In the genomic region with DNA sequence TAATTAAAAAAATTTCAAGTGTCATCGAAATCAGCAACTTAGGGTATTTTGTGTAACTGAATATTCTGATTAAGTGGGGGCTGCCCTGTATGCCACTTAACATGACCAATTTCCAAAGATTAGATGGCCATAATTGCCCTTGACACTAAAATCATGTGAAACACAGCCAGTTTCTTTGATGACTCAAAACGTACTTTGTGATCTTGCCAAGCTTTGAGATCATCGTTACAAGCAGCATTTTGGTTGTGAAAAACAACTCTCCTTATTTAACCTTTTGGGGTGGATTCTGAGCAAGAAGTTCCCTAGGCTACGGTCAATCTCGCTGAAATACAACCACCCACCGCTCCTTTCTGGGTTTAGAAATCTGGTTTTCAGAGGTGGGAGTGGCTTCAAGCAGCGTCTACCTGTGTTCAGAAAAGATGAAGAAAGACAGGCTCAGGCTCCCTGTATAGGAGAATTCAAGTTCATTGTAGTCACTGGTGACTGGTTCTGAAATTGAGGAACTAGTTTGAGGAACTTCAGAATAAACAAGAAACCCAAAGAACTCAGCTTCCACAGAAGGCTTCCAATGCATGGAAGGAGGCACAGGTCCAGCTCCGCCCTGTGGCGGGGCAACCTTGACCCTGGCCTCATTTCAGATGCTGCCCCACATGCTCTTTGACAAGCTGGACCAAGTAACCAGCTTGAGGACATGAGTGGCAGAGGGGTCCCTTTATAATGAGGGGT, we compare ENCODE assay signal across 8 cellular contexts. TPM values are rescaled to one million over a fixed set of nuclear protein-coding genes. Genes with fewer than 3 reads are reported as not detected.
DNase-seq lines count a peak whose midpoint lies in the region; ATAC-seq and TF ChIP-seq lines count a peak whose summit lies in the region.

No MANE protein-coding gene starts in this region.

- H3K27ac Mint-ChIP-seq in CD8-positive, alpha-beta T cell = peak overlapping the region; percentile 81

- POLR2A ChIA-PET in CD8-positive, alpha-beta T cell (lab: Charles Lee) = interaction anchor here (1.0 to 1.3 kb wide), 2 partner anchors 10 to 14 kb away, joined by 3 read pairs; a partner anchor contains a TSS
- POLR2A ChIA-PET in HCT116 (lab: Charles Lee) = interaction anchor here (0.6 kb wide), 1 partner anchor 70 kb away, joined by 3 read pairs; no protein-coding TSS in a partner anchor

- no peaks in the 10 kb centered on the region for H3K36me3 ChIP-seq in CD8-positive, alpha-beta T cell (ENCODE audit: insufficient read depth, low read length)
- H3K36me3 ChIP-seq in HCT116 (ENCODE audit: control insufficient read depth in 1 of 2, insufficient read depth in 2 of 2, low read length in 2 of 2) (peaks cover 0 to 24% of the 10 kb centered on the region in 2 experiments; a peak in 2 of 4 replicates), muscle layer of colon (ENCODE audit: insufficient read depth, low read length) (no peaks in the 10 kb centered on the region), vagina (no peaks in the 10 kb centered on the region)

- no peak overlapping the region for H3K4me3 ChIP-seq in CD8-positive, alpha-beta T cell (ENCODE audit: low read depth, low read length)
- H3K4me3 ChIP-seq in HCT116 (replicated peaks in 1 of 2; ENCODE audit: low read depth in 1 of 2, low read length in 2 of 2) (no peak overlapping the region), choroid plexus epithelial cell (ENCODE audit: low read depth, low read length) (no peak overlapping the region), muscle layer of colon (ENCODE audit: low read depth in 1 of 2, low read length in 2 of 2) (no peak overlapping the region), vagina (no peak overlapping the region)

- peaks cover 62% of the 10 kb centered on the region for H3K4me1 ChIP-seq in CD8-positive, alpha-beta T cell (ENCODE audit: insufficient read depth, low read length)
- H3K4me1 ChIP-seq in HCT116 (ENCODE audit: control insufficient read depth in 1 of 2, insufficient read depth in 2 of 2, low read length in 2 of 2) (peaks cover 50 to 84% of the 10 kb centered on the region in 2 experiments), muscle layer of colon (ENCODE audit: insufficient read depth, low read length) (peaks cover 80% of the 10 kb centered on the region), vagina (peaks cover 87% of the 10 kb centered on the region)

- no peaks in the 10 kb centered on the region for H3K27me3 Mint-ChIP-seq in CD8-positive, alpha-beta T cell (ENCODE audit: low read depth)

- H3K9ac ChIP-seq in HCT116 (ENCODE audit: low read length) = 0 out of 2 replicates have a peak overlapping the region, but pooled peaks have one; percentile 1
- H3K9ac ChIP-seq in muscle layer of colon (ENCODE audit: low read length) = peak overlapping the region; percentile 3

- no peak for TF ChIP-seq CTCF in CD8-positive, alpha-beta T cell (IDR thresholded peaks at IDR 0.05)
- TF ChIP-seq CTCF in HCT116 (IDR thresholded peaks at IDR 0.05 in 2 of 3, conservative IDR thresholded peaks at IDR 0.05 in 1 of 3; ENCODE audit: borderline replicate concordance in 1 of 3, insufficient read depth in 1 of 3, low read depth in 2 of 3, low read length in 2 of 3) (no peak), choroid plexus epithelial cell (conservative IDR thresholded peaks at IDR 0.05; ENCODE audit: low read depth, low read length) (no peak), vagina (IDR thresholded peaks at IDR 0.05) (no peak)

- ATAC-seq in CD8-positive, alpha-beta T cell = peak; percentile 55
- ATAC-seq in HCT116 (no peak), SK-N-SH treated with all-trans-retinoic acid at 6 μM for 48 hours (peak; percentile 53)

- no peaks in the 10 kb centered on the region for H3K9me3 ChIP-seq in CD8-positive, alpha-beta T cell (ENCODE audit: low read length)
- H3K9me3 ChIP-seq in HCT116 (ENCODE audit: control insufficient read depth in 1 of 2, insufficient read depth in 1 of 2, low read depth in 1 of 2, low read length in 2 of 2) (no peaks in the 10 kb centered on the region), muscle layer of colon (ENCODE audit: low read length) (no peaks in the 10 kb centered on the region), vagina (no peaks in the 10 kb centered on the region)

- RAD21 ChIA-PET in HCT116 (lab: Charles Lee; ENCODE audit: low non-redundant PET in 1 of 2, low total read pairs in 2 of 2, uncharacterized antibody in 2 of 2, unreplicated experiment in 2 of 2) = no interaction called here

- intact Hi-C loops in CD8-positive, alpha-beta T cell (cut with DNase I, micrococcal nuclease) = loop anchor here in 1 of 2 experiments (1.0 kb wide), 1 partner anchor 8 kb away; no protein-coding TSS in a partner anchor
- intact Hi-C loops in HCT116 (cut with micrococcal nuclease) (no loop called here), vagina (cut with DNase I) (no loop called here)

- CTCF ChIA-PET in CD8-positive, alpha-beta T cell (lab: Charles Lee) = interaction anchor here (1.0 to 2.4 kb wide), 5 partner anchors 10 to 88 kb away, joined by 3 to 16 read pairs (median 4); a partner anchor contains a TSS
- CTCF ChIA-PET in HCT116 (lab: Charles Lee) = interaction anchor here (0.6 to 1.5 kb wide), 2 partner anchors 12 to 63 kb away, joined by 4 read pairs; no protein-coding TSS in a partner anchor

- H3K79me2 ChIP-seq in HCT116 (ENCODE audit: insufficient read depth, low read length) = peaks cover 100% of the 10 kb centered on the region

- no TSS peak for BruUV-seq in HCT116 (replicated peaks; lab: Mats Ljungman, UMichigan)

- TF ChIP-seq RAD21 in HCT116 (IDR thresholded peaks at IDR 0.05; ENCODE audit: low read depth) = no peak

- no peaks in the 10 kb centered on the region for H3K9me3 Mint-ChIP-seq in CD8-positive, alpha-beta T cell

- H3K27ac ChIP-seq in CD8-positive, alpha-beta T cell (ENCODE audit: low read depth, low read length) = peak overlapping the region; percentile 32
- H3K27ac ChIP-seq in HCT116 (ENCODE audit: low read depth, low read length) (peak overlapping the region; percentile 40), muscle layer of colon (ENCODE audit: low read depth, low read length) (peak overlapping the region; percentile 91), vagina (peak overlapping the region; percentile 92)

- H3K4me3 Mint-ChIP-seq in CD8-positive, alpha-beta T cell = peak overlapping the region; percentile 42

- no peak overlapping the region for H2AFZ ChIP-seq in HCT116 (ENCODE audit: low read depth, low read length, poor library complexity, severe bottlenecking)

- H3K4me2 ChIP-seq in HCT116 (ENCODE audit: low read length) = peak overlapping the region; percentile 42

- H3K27me3 ChIP-seq in CD8-positive, alpha-beta T cell (ENCODE audit: insufficient read depth, low read length) = no peaks in the 10 kb centered on the region
- H3K27me3 ChIP-seq in HCT116 (ENCODE audit: insufficient read depth, low read length) (no peaks in the 10 kb centered on the region), muscle layer of colon (ENCODE audit: control insufficient read depth in 1 of 2, insufficient read depth in 2 of 2, low read length in 2 of 2) (no peaks in the 10 kb centered on the region), vagina (no peaks in the 10 kb centered on the region)

- peaks cover 77% of the 10 kb centered on the region for H3K4me1 Mint-ChIP-seq in CD8-positive, alpha-beta T cell (ENCODE audit: low read depth)

- peaks cover 46% of the 10 kb centered on the region for H3K36me3 Mint-ChIP-seq in CD8-positive, alpha-beta T cell

- H4K20me1 ChIP-seq in HCT116 (ENCODE audit: insufficient read depth) = peaks cover 34% of the 10 kb centered on the region; the same call in 1 of the 2 replicates

- H3K9me2 ChIP-seq in HCT116 (ENCODE audit: insufficient read depth) = no peaks in the 10 kb centered on the region

- peak in 2 of 7 experiments; percentile 36 to 41 for DNase-seq in CD8-positive, alpha-beta T cell
- DNase-seq in HCT116 (ENCODE audit: low read depth, low spot score) (no peak), choroid plexus epithelial cell (ENCODE audit: low read depth) (peak; percentile 95), vagina (ENCODE audit: extremely low spot score in 2 of 2) (no peak), NK-92 (lab: John Stamatoyannopoulos, UW; ENCODE audit: unreplicated experiment) (no peak), activated gamma-delta T cell treated with Interleukin-2 at 50 U/mL for 16 hours (no peak)

- no peak for TF ChIP-seq POLR2A in HCT116 (IDR thresholded peaks at IDR 0.05; ENCODE audit: borderline replicate concordance, extremely low read depth, insufficient read depth, insufficient read length)
- no peak for TF ChIP-seq POLR2A in vagina (IDR thresholded peaks at IDR 0.05)

TF ChIP-seq in HCT116, 20 proteins besides CTCF, POLR2A, EP300 and RAD21:
- TF ChIP-seq TCF7L2 (IDR thresholded peaks at IDR 0.05; ENCODE audit: borderline replicate concordance, extremely low read depth, insufficient read depth, insufficient read length) (peak; percentile 46), EGR1 (IDR thresholded peaks at IDR 0.05; ENCODE audit: low read depth) (no peak)

TF ChIP-seq in SK-N-SH treated with all-trans-retinoic acid at 6 μM for 48 hours, 23 proteins besides CTCF, POLR2A, EP300 and RAD21 (continues in another document):
- TF ChIP-seq, protein P1, sequence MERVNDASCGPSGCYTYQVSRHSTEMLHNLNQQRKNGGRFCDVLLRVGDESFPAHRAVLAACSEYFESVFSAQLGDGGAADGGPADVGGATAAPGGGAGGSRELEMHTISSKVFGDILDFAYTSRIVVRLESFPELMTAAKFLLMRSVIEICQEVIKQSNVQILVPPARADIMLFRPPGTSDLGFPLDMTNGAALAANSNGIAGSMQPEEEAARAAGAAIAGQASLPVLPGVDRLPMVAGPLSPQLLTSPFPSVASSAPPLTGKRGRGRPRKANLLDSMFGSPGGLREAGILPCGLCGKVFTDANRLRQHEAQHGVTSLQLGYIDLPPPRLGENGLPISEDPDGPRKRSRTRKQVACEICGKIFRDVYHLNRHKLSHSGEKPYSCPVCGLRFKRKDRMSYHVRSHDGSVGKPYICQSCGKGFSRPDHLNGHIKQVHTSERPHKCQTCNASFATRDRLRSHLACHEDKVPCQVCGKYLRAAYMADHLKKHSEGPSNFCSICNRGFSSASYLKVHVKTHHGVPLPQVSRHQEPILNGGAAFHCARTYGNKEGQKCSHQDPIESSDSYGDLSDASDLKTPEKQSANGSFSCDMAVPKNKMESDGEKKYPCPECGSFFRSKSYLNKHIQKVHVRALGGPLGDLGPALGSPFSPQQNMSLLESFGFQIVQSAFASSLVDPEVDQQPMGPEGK (CRISPR knock-in tag; IDR thresholded peaks at IDR 0.05; ENCODE audit: borderline replicate concordance) = no peak
- 0 out of 2 replicates have a peak, but pooled peaks have one; percentile 38 for TF ChIP-seq ZC3H10 (CRISPR knock-in tag; IDR thresholded peaks at IDR 0.05)
- TF ChIP-seq RARB (CRISPR knock-in tag; IDR thresholded peaks at IDR 0.05) = no peak
- peak; percentile 80 for TF ChIP-seq ISL1 (CRISPR knock-in tag; IDR thresholded peaks at IDR 0.05)

RNA-seq across cellular contexts. Expression of a gene that starts 9.4 kb away (rescaled TPM):
- 10 to 100 TPM; 38.1 to 39.1 TPM for total RNA-seq in CD8-positive, alpha-beta T cell
- total RNA-seq in HCT116 (2021; ENCODE audit: unreplicated experiment) = 16.4 TPM
- 5.8 and 6.6 TPM in 2 replicates for polyA plus RNA-seq in HCT116 (2012)
- 9.8 TPM for total RNA-seq in vagina

RNA-seq across cellular contexts. Expression of a gene that starts 45.6 kb away (rescaled TPM):
- under 1 TPM in 1 of 2 experiments, not detected in 1; 0.22 TPM for total RNA-seq in CD8-positive, alpha-beta T cell
- total RNA-seq in HCT116 (2021; ENCODE audit: unreplicated experiment) (0.15 TPM), vagina (not detected)
- polyA plus RNA-seq in HCT116 (2012) = 0.05 and 0.16 TPM in 2 replicates

Comparison
In these comparisons a context has a peak if more than half of its experiments do, and no peak if none do; other contexts are left out.
1. H3K27ac ChIP-seq: peak in every context shown above with its lines; median percentile 92 in vagina; 91 in muscle layer of colon; 40 in HCT116; 32 in CD8-positive, alpha-beta T cell.